In genomic region chrX:54529166-54529558, GRCh38 we compare ENCODE assay signal across 8 cellular contexts. TPM values are rescaled to one million over a fixed set of nuclear protein-coding genes. Genes with fewer than 3 reads are reported as not detected.
DNase-seq lines count a peak whose midpoint lies in the region; ATAC-seq and TF ChIP-seq lines count a peak whose summit lies in the region.

No MANE protein-coding gene starts in this region.

- peak overlapping the region; percentile 81 for H3K27ac ChIP-seq in lower lobe of right lung

- no peaks in the 10 kb centered on the region for H3K27me3 Mint-ChIP-seq in stimulated activated naive CD8-positive, alpha-beta T cell treated with anti-CD3 and anti-CD28 coated beads, Interleukin-15, Interleukin-2, amounts not matched to agents 100 ng/mL and 50 ng/mL, for 24 hours
- no peaks in the 10 kb centered on the region for H3K27me3 Mint-ChIP-seq in activated naive CD8-positive, alpha-beta T cell

- no peaks in the 10 kb centered on the region for H3K9me3 ChIP-seq in lower lobe of right lung

- peak overlapping the region; percentile 76 for H3K4me3 ChIP-seq in lower lobe of right lung

- H3K27me3 ChIP-seq in lower lobe of right lung (ENCODE audit: low read depth) = no peaks in the 10 kb centered on the region

- H3K36me3 ChIP-seq in lower lobe of right lung = peaks cover 12% of the 10 kb centered on the region

- H3K4me1 Mint-ChIP-seq in stimulated activated naive CD8-positive, alpha-beta T cell treated with anti-CD3 and anti-CD28 coated beads, Interleukin-15, Interleukin-2, amounts not matched to agents 100 ng/mL and 50 ng/mL, for 24 hours (ENCODE audit: low read depth) = peaks cover 31% of the 10 kb centered on the region
- H3K4me1 Mint-ChIP-seq in activated naive CD8-positive, alpha-beta T cell (ENCODE audit: low read depth) = peaks cover 27% of the 10 kb centered on the region

- no peak for TF ChIP-seq CTCF in lower lobe of right lung (IDR thresholded peaks at IDR 0.05)

- intact Hi-C loops in lower lobe of right lung (cut with DNase I) = no loop called here

- peaks cover 6% of the 10 kb centered on the region for H3K9me3 Mint-ChIP-seq in stimulated activated naive CD8-positive, alpha-beta T cell treated with anti-CD3 and anti-CD28 coated beads, Interleukin-15, Interleukin-2, amounts not matched to agents 100 ng/mL and 50 ng/mL, for 24 hours
- peaks cover 7% of the 10 kb centered on the region for H3K9me3 Mint-ChIP-seq in activated naive CD8-positive, alpha-beta T cell (ENCODE audit: low read depth)

- no peak for ATAC-seq in stimulated activated naive CD8-positive, alpha-beta T cell treated with anti-CD3 and anti-CD28 coated beads, Interleukin-15, Interleukin-2, amounts not matched to agents 100 U/mL and 50 U/mL, for 24 hours
- ATAC-seq in lower lobe of right lung (no peak), GM18498 (IDR thresholded peaks at IDR 0.05; ENCODE audit: unreplicated experiment) (no peak), HG03095 (IDR thresholded peaks at IDR 0.05; ENCODE audit: unreplicated experiment) (no peak)

- H3K4me1 ChIP-seq in lower lobe of right lung = peaks cover 5% of the 10 kb centered on the region

- peak overlapping the region; percentile 84 for H3K4me3 Mint-ChIP-seq in stimulated activated naive CD8-positive, alpha-beta T cell treated with anti-CD3 and anti-CD28 coated beads, Interleukin-15, Interleukin-2, amounts not matched to agents 100 ng/mL and 50 ng/mL, for 24 hours
- peak overlapping the region; percentile 88 for H3K4me3 Mint-ChIP-seq in activated naive CD8-positive, alpha-beta T cell

- peaks cover 31% of the 10 kb centered on the region for H3K36me3 Mint-ChIP-seq in stimulated activated naive CD8-positive, alpha-beta T cell treated with anti-CD3 and anti-CD28 coated beads, Interleukin-15, Interleukin-2, amounts not matched to agents 100 ng/mL and 50 ng/mL, for 24 hours (ENCODE audit: low read depth)
- peaks cover 8% of the 10 kb centered on the region for H3K36me3 Mint-ChIP-seq in activated naive CD8-positive, alpha-beta T cell

- peak overlapping the region; percentile 78 for H3K27ac Mint-ChIP-seq in stimulated activated naive CD8-positive, alpha-beta T cell treated with anti-CD3 and anti-CD28 coated beads, Interleukin-15, Interleukin-2, amounts not matched to agents 100 ng/mL and 50 ng/mL, for 24 hours
- H3K27ac Mint-ChIP-seq in activated naive CD8-positive, alpha-beta T cell = peak overlapping the region; percentile 93

- no peak for DNase-seq in stimulated activated naive CD8-positive, alpha-beta T cell treated with anti-CD3 and anti-CD28 coated beads, Interleukin-15, Interleukin-2, amounts not matched to agents 100 U/mL and 50 U/mL, for 24 hours
- DNase-seq in lower lobe of right lung = no peak
- no peak for DNase-seq in activated effector memory CD4-positive, alpha-beta T cell treated with Interleukin-2 at 50 U/mL for 16 hours
- no peak for DNase-seq in activated effector memory CD4-positive, alpha-beta T cell treated with anti-CD3 and anti-CD28 coated beads, Interleukin-2, amount 50 U/mL, for 16 hours

RNA-seq across cellular contexts. Expression of gene GNL3L, which starts 0.9 kb away (rescaled TPM):
- 29.5 TPM for total RNA-seq in lower lobe of right lung

RNA-seq across cellular contexts. Expression of gene FGD1, which starts 33.1 kb away (rescaled TPM):
- total RNA-seq in lower lobe of right lung = 3.2 TPM
